Comparison of ENCODE assay signal across 8 cellular contexts in genomic region chrX:13167444-13168207, GRCh38.
DNase-seq lines count a peak whose midpoint lies in the region; ATAC-seq and TF ChIP-seq lines count a peak whose summit lies in the region.

No MANE protein-coding gene starts in this region.

- no peaks in the 10 kb centered on the region for H3K9me3 Mint-ChIP-seq in T-cell

- peak; percentile 67 for DNase-seq in GM23248
- DNase-seq in T-cell, result no peak
- DNase-seq in fibroblast of peridontal ligament (ENCODE audit: extremely low read depth), result peak; percentile 80
- DNase-seq in gastrocnemius medialis, result peak; percentile 5 to 12
- no peak for DNase-seq in cerebellum (ENCODE audit: low spot score)
- no peak for DNase-seq in middle frontal gyrus (ENCODE audit: extremely low spot score, low spot score)

- peak overlapping the region; percentile 77 for H2AFZ ChIP-seq in GM23248

- H3K27me3 Mint-ChIP-seq in T-cell, result peaks cover 0 to 21% of the 10 kb centered on the region in 2 donors

- H3K9ac ChIP-seq in GM23248, result peak overlapping the region; percentile 11; the same call in 1 of the 2 replicates

- H3K4me2 ChIP-seq in GM23248 (ENCODE audit: unreplicated experiment), result no peak overlapping the region

- no peaks in the 10 kb centered on the region for H3K36me3 Mint-ChIP-seq in T-cell

- POLR2A ChIA-PET in T-cell (lab: Charles Lee), result interaction anchor here in 1 of 2 donors (0.7 kb wide), 1 partner anchor 343 kb away, joined by 4 read pairs; no protein-coding TSS in a partner anchor

- peak overlapping the region; percentile 81 to 88 for H3K27ac Mint-ChIP-seq in T-cell

- CTCF ChIA-PET in T-cell (lab: Charles Lee), result no interaction called here

- ATAC-seq in T-cell (replicated peaks in 1 of 4) (peak in 2 of 4 experiments; percentile 42 to 59), gastrocnemius medialis (peak; percentile 66 to 74), GM21367 (IDR thresholded peaks at IDR 0.05; ENCODE audit: unreplicated experiment) (no peak), HG02678 (IDR thresholded peaks at IDR 0.05; ENCODE audit: unreplicated experiment) (no peak)

- H3K36me3 ChIP-seq in GM23248 (ENCODE audit: low read depth), result no peaks in the 10 kb centered on the region
- no peaks in the 10 kb centered on the region for H3K36me3 ChIP-seq in gastrocnemius medialis

- peak in 1 of 2 donors; percentile 12 for TF ChIP-seq POLR2A in gastrocnemius medialis (IDR thresholded peaks at IDR 0.05)

- H3K9me3 ChIP-seq in GM23248 (ENCODE audit: low read depth) (no peaks in the 10 kb centered on the region), gastrocnemius medialis (peaks cover 0 to 7% (median 0%) of the 10 kb centered on the region in 3 donors)

- WGBS in GM23248 (ENCODE audit: low coverage in 1 of 2, low lambda C conversion rate in 2 of 2, missing lambda C conversion rate in 2 of 2), 2 experiments, result 44 to 45% methylated on average over 8 to 9 of the region's 9 CpGs

- no peaks in the 10 kb centered on the region for H4K20me1 ChIP-seq in GM23248 (ENCODE audit: insufficient read depth)

- H3K9me2 ChIP-seq in GM23248 (ENCODE audit: insufficient read depth), result no peaks in the 10 kb centered on the region

- no peak for TF ChIP-seq CTCF in gastrocnemius medialis (IDR thresholded peaks at IDR 0.05 in 4 of 5, conservative IDR thresholded peaks at IDR 0.05 in 1 of 5)

- peaks cover 15 to 26% (median 16%) of the 10 kb centered on the region in 3 donors for H3K4me1 Mint-ChIP-seq in T-cell

- H3K4me3 Mint-ChIP-seq in T-cell, result peak overlapping the region; percentile 46 to 63 (median 56)

- H3K4me3 ChIP-seq in GM23248, result no peak overlapping the region
- no peak overlapping the region for H3K4me3 ChIP-seq in gastrocnemius medialis

- peak overlapping the region; percentile 44 for H3K27ac ChIP-seq in GM23248
- peak overlapping the region; percentile 55 to 69 (median 65) for H3K27ac ChIP-seq in gastrocnemius medialis

- H3K27me3 ChIP-seq in GM23248 (replicated peaks; ENCODE audit: insufficient read depth), result no peaks in the 10 kb centered on the region
- H3K27me3 ChIP-seq in gastrocnemius medialis, result no peaks in the 10 kb centered on the region

- H3K4me1 ChIP-seq in GM23248 (ENCODE audit: insufficient read depth), result peaks cover 17% of the 10 kb centered on the region
- peaks cover 0 to 3% of the 10 kb centered on the region in 2 donors for H3K4me1 ChIP-seq in gastrocnemius medialis

- in situ Hi-C loops in GM23248 (cut with MboI) (no loop called here), gastrocnemius medialis (cut with MboI; ENCODE audit: low sequenced_read_pairs in 4 of 4) (no loop called here)

- H3F3A ChIP-seq in GM23248 (ENCODE audit: insufficient read depth), result no peaks in the 10 kb centered on the region

- intact Hi-C loops in gastrocnemius medialis (cut with DNase I; ENCODE audit: low total_unique reads), result no loop called here

- H3K79me2 ChIP-seq in GM23248 (ENCODE audit: insufficient read depth), result no peaks in the 10 kb centered on the region

Comparison
In these comparisons a context has a peak if more than half of its experiments do, and no peak if none do; other contexts are left out.
1. DNase-seq: peak in GM23248 (single experiment), fibroblast of peridontal ligament (single experiment) and gastrocnemius medialis (2 of 2); none in T-cell (0 of 34), cerebellum (single experiment) and middle frontal gyrus (single experiment).
2. ATAC-seq: peak in gastrocnemius medialis (2 of 2); none in GM21367 (single experiment) and HG02678 (single experiment).